26 cellular contexts compared by ENCODE assay signal in genomic region chr2:111708478-111708877, GRCh38.
DNase-seq lines count a peak whose midpoint lies in the region; ATAC-seq and FAIRE-seq lines count a peak whose summit lies in the region.
"Had no signal": no experiment of that assay in that cellular context is flagged by ENCODE, and none has a peak within 500 bp of the region (broad histone marks: within the 10 kb centered on the region; RNA-seq: fewer than 3 reads in every experiment).

No MANE protein-coding gene starts in this region.

- H3K27me3 Mint-ChIP-seq in activated naive CD4-positive, alpha-beta T cell treated with anti-CD3 and anti-CD28 coated beads for 36 hours (ENCODE audit: low read depth): peaks cover 14% of the 10 kb centered on the region
- peaks cover 55% of the 10 kb centered on the region for H3K27me3 Mint-ChIP-seq in activated naive CD4-positive, alpha-beta T cell treated with anti-CD3 and anti-CD28 coated beads, Interleukin-2, amount 10 ng/mL, durations not matched to agents 7 days and 5 days
- H3K27me3 Mint-ChIP-seq in activated T-helper 1 cell treated with anti-CD3 and anti-CD28 coated beads, Interleukin-12 subunit alpha, Interleukin-12 subunit beta, Interleukin-2, Interleukin-4 antibody, amounts not matched to agents 30 ng/mL and 10 ng/mL and 1 ng/mL, durations not matched to agents 14 hours and 24 hours and 36 hours (ENCODE audit: insufficient read depth): peaks cover 4% of the 10 kb centered on the region
- H3K27me3 Mint-ChIP-seq: stimulated activated naive B cell treated with anti-CD40 and anti-IgM and Interleukin-4, amounts not matched to agents 10 μg/mL and 1 μg/mL and 100 μg/mL, for 72 hours had no signal

- no peak overlapping the region for H3K4me3 ChIP-seq in mesenchymal stem cell (ENCODE audit: insufficient read depth in 1 of 2, low read depth in 1 of 2, low read length in 2 of 2)
- H3K4me3 ChIP-seq: ascending aorta, heart left ventricle had no signal

- H3K18ac ChIP-seq in mesenchymal stem cell (ENCODE audit: low read depth in 1 of 2, low read length in 2 of 2): no peak overlapping the region

- no peak overlapping the region for H3K27ac Mint-ChIP-seq in activated naive CD4-positive, alpha-beta T cell treated with anti-CD3 and anti-CD28 coated beads for 36 hours
- H3K27ac Mint-ChIP-seq in activated naive CD4-positive, alpha-beta T cell treated with anti-CD3 and anti-CD28 coated beads, Interleukin-2, amount 10 ng/mL, durations not matched to agents 7 days and 5 days: no peak overlapping the region
- peak overlapping the region; percentile 56 for H3K27ac Mint-ChIP-seq in activated T-helper 1 cell treated with anti-CD3 and anti-CD28 coated beads, Interleukin-12 subunit alpha, Interleukin-12 subunit beta, Interleukin-2, Interleukin-4 antibody, amounts not matched to agents 30 ng/mL and 10 ng/mL and 1 ng/mL, durations not matched to agents 14 hours and 24 hours and 36 hours

- H3K9ac ChIP-seq in mesenchymal stem cell (ENCODE audit: low read length): no peak overlapping the region

- H3K4me2 ChIP-seq in mesenchymal stem cell (ENCODE audit: low read length, poor library complexity, severe bottlenecking): no peak overlapping the region

- FAIRE-seq in urothelium cell line (lab: Jason Lieb, UNC): peak; percentile 52

- H3K14ac ChIP-seq in mesenchymal stem cell (ENCODE audit: low read length in 2 of 2): no peak overlapping the region

- no peak overlapping the region for H2BK15ac ChIP-seq in mesenchymal stem cell (ENCODE audit: low read depth, poor library complexity, severe bottlenecking)

- no peak for ATAC-seq in HG02973 (IDR thresholded peaks at IDR 0.05; ENCODE audit: unreplicated experiment)
- ATAC-seq: heart left ventricle; left cardiac atrium; stimulated activated naive B cell treated with anti-CD40 and anti-IgM and Interleukin-4, amounts not matched to agents 10 μg/mL and 1 μg/mL and 100 μg/mL, for 72 hours had no signal

- H3K4me3 Mint-ChIP-seq in activated naive CD4-positive, alpha-beta T cell treated with anti-CD3 and anti-CD28 coated beads for 36 hours: no peak overlapping the region
- H3K4me3 Mint-ChIP-seq in activated naive CD4-positive, alpha-beta T cell treated with anti-CD3 and anti-CD28 coated beads, Interleukin-2, amount 10 ng/mL, durations not matched to agents 7 days and 5 days: no peak overlapping the region
- peak overlapping the region; percentile 55 for H3K4me3 Mint-ChIP-seq in activated T-helper 1 cell treated with anti-CD3 and anti-CD28 coated beads, Interleukin-12 subunit alpha, Interleukin-12 subunit beta, Interleukin-2, Interleukin-4 antibody, amounts not matched to agents 30 ng/mL and 10 ng/mL and 1 ng/mL, durations not matched to agents 14 hours and 24 hours and 36 hours
- H3K4me3 Mint-ChIP-seq: stimulated activated naive B cell treated with anti-CD40 and anti-IgM and Interleukin-4, amounts not matched to agents 10 μg/mL and 1 μg/mL and 100 μg/mL, for 72 hours had no signal

- H3K27me3 ChIP-seq in mesenchymal stem cell (ENCODE audit: control insufficient read depth in 1 of 2, insufficient read depth in 1 of 2, low read length in 2 of 2): peaks cover 0 to 12% of the 10 kb centered on the region in 2 experiments
- H3K27me3 ChIP-seq: ascending aorta, BE2C, heart left ventricle had no signal

- peak overlapping the region; percentile 58 for H3K27ac ChIP-seq in mesenchymal stem cell (ENCODE audit: low read length, poor library complexity, severe bottlenecking)
- H3K27ac ChIP-seq: ascending aorta, heart left ventricle had no signal

- H3K23ac ChIP-seq in mesenchymal stem cell (ENCODE audit: low read length in 2 of 2): no peak overlapping the region

- no peak overlapping the region for H2BK12ac ChIP-seq in mesenchymal stem cell (ENCODE audit: low read length in 2 of 2)

- no peaks in the 10 kb centered on the region for H3K36me3 Mint-ChIP-seq in activated naive CD4-positive, alpha-beta T cell treated with anti-CD3 and anti-CD28 coated beads for 36 hours (ENCODE audit: low read depth)
- no peaks in the 10 kb centered on the region for H3K36me3 Mint-ChIP-seq in activated naive CD4-positive, alpha-beta T cell treated with anti-CD3 and anti-CD28 coated beads, Interleukin-2, amount 10 ng/mL, durations not matched to agents 7 days and 5 days
- peaks cover 5% of the 10 kb centered on the region for H3K36me3 Mint-ChIP-seq in activated T-helper 1 cell treated with anti-CD3 and anti-CD28 coated beads, Interleukin-12 subunit alpha, Interleukin-12 subunit beta, Interleukin-2, Interleukin-4 antibody, amounts not matched to agents 30 ng/mL and 10 ng/mL and 1 ng/mL, durations not matched to agents 14 hours and 24 hours and 36 hours (ENCODE audit: low read depth)

- no peaks in the 10 kb centered on the region for H3K79me1 ChIP-seq in mesenchymal stem cell (replicated peaks; ENCODE audit: low read length, poor library complexity, severe bottlenecking)

- peaks cover 45% of the 10 kb centered on the region for H3K4me1 ChIP-seq in mesenchymal stem cell (ENCODE audit: control insufficient read depth, insufficient read depth, low read depth, low read length)
- H3K4me1 ChIP-seq: BE2C had no signal

- peaks cover 26% of the 10 kb centered on the region for H3K4me1 Mint-ChIP-seq in activated naive CD4-positive, alpha-beta T cell treated with anti-CD3 and anti-CD28 coated beads for 36 hours (ENCODE audit: low read depth)
- peaks cover 32% of the 10 kb centered on the region for H3K4me1 Mint-ChIP-seq in activated naive CD4-positive, alpha-beta T cell treated with anti-CD3 and anti-CD28 coated beads, Interleukin-2, amount 10 ng/mL, durations not matched to agents 7 days and 5 days
- peaks cover 76% of the 10 kb centered on the region for H3K4me1 Mint-ChIP-seq in activated T-helper 1 cell treated with anti-CD3 and anti-CD28 coated beads, Interleukin-12 subunit alpha, Interleukin-12 subunit beta, Interleukin-2, Interleukin-4 antibody, amounts not matched to agents 30 ng/mL and 10 ng/mL and 1 ng/mL, durations not matched to agents 14 hours and 24 hours and 36 hours (ENCODE audit: low read depth)

- H2AK5ac ChIP-seq in mesenchymal stem cell (ENCODE audit: low read length, severe bottlenecking): peak overlapping the region; percentile 69

- no peaks in the 10 kb centered on the region for H3K9me3 Mint-ChIP-seq in activated naive CD4-positive, alpha-beta T cell treated with anti-CD3 and anti-CD28 coated beads for 36 hours
- peaks cover 5% of the 10 kb centered on the region for H3K9me3 Mint-ChIP-seq in activated naive CD4-positive, alpha-beta T cell treated with anti-CD3 and anti-CD28 coated beads, Interleukin-2, amount 10 ng/mL, durations not matched to agents 7 days and 5 days
- no peaks in the 10 kb centered on the region for H3K9me3 Mint-ChIP-seq in activated T-helper 1 cell treated with anti-CD3 and anti-CD28 coated beads, Interleukin-12 subunit alpha, Interleukin-12 subunit beta, Interleukin-2, Interleukin-4 antibody, amounts not matched to agents 30 ng/mL and 10 ng/mL and 1 ng/mL, durations not matched to agents 14 hours and 24 hours and 36 hours
- H3K9me3 Mint-ChIP-seq: activated naive CD4-positive, alpha-beta T cell treated with anti-CD3 and anti-CD28 coated beads, Interleukin-2, amount 50 U/mL, for 72 hours had no signal

- CTCF ChIA-PET in activated naive CD4-positive, alpha-beta T cell treated with anti-CD3 and anti-CD28 coated beads for 36 hours (lab: Charles Lee): no interaction called here
- CTCF ChIA-PET in activated naive CD4-positive, alpha-beta T cell treated with anti-CD3 and anti-CD28 coated beads, Interleukin-2, amount 10 ng/mL, durations not matched to agents 7 days and 5 days (lab: Charles Lee): no interaction called here

- no peak overlapping the region for H2BK120ac ChIP-seq in mesenchymal stem cell (ENCODE audit: low read depth, low read length)

- WGBS in mesenchymal stem cell: 83% methylated on average over 3 of the region's 3 CpGs

- H4K8ac ChIP-seq in mesenchymal stem cell (ENCODE audit: low read length): no peak overlapping the region

- no peak overlapping the region for H3K4ac ChIP-seq in mesenchymal stem cell (ENCODE audit: low read depth in 1 of 2, low read length in 2 of 2)

- no peak overlapping the region for H2AFZ ChIP-seq in mesenchymal stem cell (ENCODE audit: low read depth, low read length)

- no peaks in the 10 kb centered on the region for H3K36me3 ChIP-seq in mesenchymal stem cell (ENCODE audit: control insufficient read depth in 1 of 2, insufficient read depth in 2 of 2, low read depth in 1 of 2, low read length in 2 of 2)
- H3K36me3 ChIP-seq: ascending aorta, BE2C, heart left ventricle had no signal

- intact Hi-C loops in activated naive CD4-positive, alpha-beta T cell treated with anti-CD3 and anti-CD28 coated beads for 36 hours (cut with micrococcal nuclease): loop anchor here (5.0 kb wide), 1 partner anchor 226 kb away; no protein-coding TSS in a partner anchor
- intact Hi-C loops in activated T-helper 1 cell treated with anti-CD3 and anti-CD28 coated beads, Interleukin-12 subunit alpha, Interleukin-12 subunit beta, Interleukin-2, Interleukin-4 antibody, amounts not matched to agents 30 ng/mL and 10 ng/mL and 1 ng/mL, durations not matched to agents 14 hours and 24 hours and 36 hours (cut with micrococcal nuclease): loop anchor here (10.0 kb wide), 1 partner anchor 964 kb away; no protein-coding TSS in a partner anchor

- H3K9me3 ChIP-seq in mesenchymal stem cell (ENCODE audit: control insufficient read depth, low read length): peaks cover 4% of the 10 kb centered on the region
- H3K9me3 ChIP-seq: ascending aorta, BE2C, heart left ventricle had no signal

- no peak overlapping the region for H2BK5ac ChIP-seq in mesenchymal stem cell (ENCODE audit: low read depth, low read length, poor library complexity, severe bottlenecking)

- H4K91ac ChIP-seq in mesenchymal stem cell (ENCODE audit: low read length): no peak overlapping the region

- peak; percentile 33 for DNase-seq in activated naive CD4-positive, alpha-beta T cell treated with anti-CD3 and anti-CD28 coated beads for 36 hours
- DNase-seq in activated naive CD4-positive, alpha-beta T cell treated with anti-CD3 and anti-CD28 coated beads, Interleukin-2, amount 10 ng/mL, durations not matched to agents 7 days and 5 days: no peak
- DNase-seq in activated T-helper 1 cell treated with anti-CD3 and anti-CD28 coated beads, Interleukin-12 subunit alpha, Interleukin-12 subunit beta, Interleukin-2, Interleukin-4 antibody, amounts not matched to agents 30 ng/mL and 10 ng/mL and 1 ng/mL, durations not matched to agents 14 hours and 24 hours and 36 hours (ENCODE audit: low spot score): no peak
- no peak for DNase-seq in mesenchymal stem cell
- DNase-seq in urothelium cell line (ENCODE audit: low spot score): peak; percentile 40
- DNase-seq in cerebellar nuclear complex (lab: John Stamatoyannopoulos, UW): no peak
- DNase-seq in dermis blood vessel endothelial cell: no peak
- DNase-seq: activated CD4-positive, alpha-beta T cell treated with anti-CD3 and anti-CD28 coated beads, Interleukin-2, amount 50 U/mL, for 48 hours; activated CD4-positive, CD25-positive, alpha-beta regulatory T cell; BE2C; DMS53; effector CD8-positive, alpha-beta T cell; erythroblast; GDM1; heart left ventricle; KG1; left cardiac atrium; NCI-H1436 treated with DMSO at 0.1 percent for 48 hours; NCI-H2171; NCI-H526 treated with DMSO at 0.1 percent for 48 hours; stimulated activated CD4-positive, alpha-beta T cell treated with anti-CD3 and anti-CD28 coated beads, Interleukin-4, amount 100 ng/mL, for 24 hours; stimulated activated naive B cell treated with anti-CD40 and anti-IgM and Interleukin-4, amounts not matched to agents 10 μg/mL and 1 μg/mL and 100 μg/mL, for 72 hours; T1000 had no signal

Comparison
In these comparisons a context has a peak if more than half of its experiments do, and no peak if none do; other contexts are left out.
1. DNase-seq: peak in activated naive CD4-positive, alpha-beta T cell treated with anti-CD3 and anti-CD28 coated beads for 36 hours (single experiment) and urothelium cell line (single experiment); none in activated naive CD4-positive, alpha-beta T cell treated with anti-CD3 and anti-CD28 coated beads, Interleukin-2, amount 10 ng/mL, durations not matched to agents 7 days and 5 days (single experiment), activated T-helper 1 cell treated with anti-CD3 and anti-CD28 coated beads, Interleukin-12 subunit alpha, Interleukin-12 subunit beta, Interleukin-2, Interleukin-4 antibody, amounts not matched to agents 30 ng/mL and 10 ng/mL and 1 ng/mL, durations not matched to agents 14 hours and 24 hours and 36 hours (single experiment), mesenchymal stem cell (single experiment), cerebellar nuclear complex (0 of 2) and dermis blood vessel endothelial cell (single experiment).